ENCODE assay signal across 10 cellular contexts in genomic region chr9:137176302-137177182, GRCh38. TPM values are rescaled to one million over a fixed set of nuclear protein-coding genes. Genes with fewer than 3 reads are reported as not detected.
A peak's percentile ranks its signal among the peaks of the same experiment; 100 is the strongest.
DNase-seq lines count a peak whose midpoint lies in the region; ATAC-seq and TF ChIP-seq lines count a peak whose summit lies in the region.
"Had no signal": no experiment of that assay in that cellular context is flagged by ENCODE, and none has a peak within 500 bp of the region (broad histone marks: within the 10 kb centered on the region; RNA-seq: fewer than 3 reads in every experiment).

No MANE protein-coding gene starts in this region.

- H3K4me3 ChIP-seq in retinal pigment epithelial cell (ENCODE audit: low read length) = no peak overlapping the region
- H3K4me3 ChIP-seq: SJCRH30, thoracic aorta had no signal

- ATAC-seq in esophagus mucosa = peak; percentile 47

- DNase-seq in COLO829 (ENCODE audit: low spot score) = peak; percentile 51
- DNase-seq in GM19240 (ENCODE audit: insufficient read length, low spot score) = peak; percentile 87
- peak; percentile 29 for DNase-seq in RPMI7951 (ENCODE audit: low read depth)
- DNase-seq in retinal pigment epithelial cell (ENCODE audit: low read depth) = no peak
- no peak for DNase-seq in T-helper 9 cell
- DNase-seq in Ammon's horn (ENCODE audit: low spot score) = no peak
- DNase-seq in NCI-H526 treated with DMSO at 0.1 percent for 48 hours (lab: John Stamatoyannopoulos, UW) = no peak

- TF ChIP-seq CTCF in retinal pigment epithelial cell (conservative IDR thresholded peaks at IDR 0.05; ENCODE audit: low read depth, low read length) = peak; percentile 76

RNA-seq across cellular contexts. Expression of gene TMEM210, which starts 4.7 kb away (rescaled TPM):
- total RNA-seq in RPMI7951 (2014; rRNA removed; shearing (Covaris generic)) = not detected in 2 replicates
- total RNA-seq in esophagus mucosa = not detected
- total RNA-seq: SJCRH30, thoracic aorta had no signal

RNA-seq across cellular contexts. Expression of gene LRRC26, which starts 6.7 kb away (rescaled TPM):
- not detected in 2 replicates for total RNA-seq in RPMI7951 (2014; rRNA removed; shearing (Covaris generic))
- total RNA-seq in esophagus mucosa = 1.6 TPM
- total RNA-seq: thoracic aorta had no signal

RNA-seq across cellular contexts. Expression of gene ANAPC2, which starts 11.8 kb away (rescaled TPM):
- total RNA-seq in RPMI7951 (2014; rRNA removed; shearing (Covaris generic)) = 8.1 and 9.8 TPM in 2 replicates
- 25.0 TPM for total RNA-seq in esophagus mucosa

RNA-seq across cellular contexts. Expression of gene SSNA1, which starts 11.9 kb away (rescaled TPM):
- 72.8 and 99.2 TPM in 2 replicates for total RNA-seq in RPMI7951 (2014; rRNA removed; shearing (Covaris generic))
- 86.8 TPM for total RNA-seq in esophagus mucosa

RNA-seq across cellular contexts. Expression of gene TPRN, which starts 24.0 kb away (rescaled TPM):
- total RNA-seq in RPMI7951 (2014; rRNA removed; shearing (Covaris generic)) = 1.1 and 3.7 TPM in 2 replicates
- 20.5 TPM for total RNA-seq in esophagus mucosa

Comparison
In these comparisons a context has a peak if more than half of its experiments do, and no peak if none do; other contexts are left out.
1. DNase-seq: peak in COLO829 (single experiment), GM19240 (single experiment) and RPMI7951 (single experiment); none in retinal pigment epithelial cell (single experiment), T-helper 9 cell (single experiment), Ammon's horn (single experiment) and NCI-H526 treated with DMSO at 0.1 percent for 48 hours (single experiment).